Comparison of ENCODE assay signal across 1 cellular context in the genomic region with DNA sequence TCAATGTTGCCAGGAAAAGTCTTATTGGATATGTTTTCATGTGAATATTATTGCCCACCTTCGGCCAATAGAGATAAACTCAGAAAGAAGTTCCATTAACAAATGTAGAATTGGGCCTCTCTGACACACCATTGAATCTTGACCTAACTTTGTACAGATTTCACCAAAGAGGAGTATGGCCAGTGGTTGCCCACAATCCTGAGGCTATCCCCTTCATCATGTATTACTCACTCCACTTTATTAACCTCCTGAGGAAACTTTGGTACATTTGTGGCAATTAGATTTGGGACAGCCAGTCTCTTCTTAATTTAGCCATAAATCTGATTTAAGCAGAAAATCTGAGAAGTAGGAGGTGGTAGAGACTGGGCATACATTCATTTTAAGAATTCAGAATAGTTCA.
TF ChIP-seq lines count a peak whose summit lies in the region.

No MANE protein-coding gene starts in this region.

TF ChIP-seq in HepG2, 621 proteins besides CTCF, POLR2A, EP300 and RAD21 (continued from another document):
- TF ChIP-seq PAXIP1 (CRISPR knock-in tag; conservative IDR thresholded peaks at IDR 0.05) (no peak), ZNF747 (CRISPR knock-in tag; IDR thresholded peaks at IDR 0.05; ENCODE audit: borderline replicate concordance) (no peak), NKX3-1 (CRISPR knock-in tag; IDR thresholded peaks at IDR 0.05) (no peak), MAX (IDR thresholded peaks at IDR 0.05) (no peak), ZNF619 (CRISPR knock-in tag; IDR thresholded peaks at IDR 0.05) (no peak), MEF2D (CRISPR knock-in tag; IDR thresholded peaks at IDR 0.05) (no peak), NPAS2 (CRISPR knock-in tag; IDR thresholded peaks at IDR 0.05; ENCODE audit: borderline replicate concordance) (no peak), ZBTB21 (CRISPR knock-in tag; IDR thresholded peaks at IDR 0.05) (no peak), USF2 (IDR thresholded peaks at IDR 0.05; ENCODE audit: low read depth, low read length) (no peak), USF2 (CRISPR knock-in tag; IDR thresholded peaks at IDR 0.05; ENCODE audit: borderline replicate concordance) (no peak), GMEB1 (CRISPR knock-in tag; IDR thresholded peaks at IDR 0.05; ENCODE audit: borderline replicate concordance) (no peak), RORA (CRISPR knock-in tag; IDR thresholded peaks at IDR 0.05) (no peak), ZFP41 (CRISPR knock-in tag; IDR thresholded peaks at IDR 0.05; ENCODE audit: borderline replicate concordance) (no peak), SPEN (CRISPR knock-in tag; IDR thresholded peaks at IDR 0.05; ENCODE audit: low read depth) (no peak)
- TF ChIP-seq, protein P1, sequence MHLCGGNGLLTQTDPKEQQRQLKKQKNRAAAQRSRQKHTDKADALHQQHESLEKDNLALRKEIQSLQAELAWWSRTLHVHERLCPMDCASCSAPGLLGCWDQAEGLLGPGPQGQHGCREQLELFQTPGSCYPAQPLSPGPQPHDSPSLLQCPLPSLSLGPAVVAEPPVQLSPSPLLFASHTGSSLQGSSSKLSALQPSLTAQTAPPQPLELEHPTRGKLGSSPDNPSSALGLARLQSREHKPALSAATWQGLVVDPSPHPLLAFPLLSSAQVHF (CRISPR knock-in tag; IDR thresholded peaks at IDR 0.05): no peak
TF ChIP-seq in HepG2: peak in this region for 0.
